ENCODE assay signal across 8 cellular contexts in genomic region chr16:22372882-22373661, GRCh38. TPM values are rescaled to one million over a fixed set of nuclear protein-coding genes. Genes with fewer than 3 reads are reported as not detected.
A peak's percentile ranks its signal among the peaks of the same experiment; 100 is the strongest.
DNase-seq lines count a peak whose midpoint lies in the region; ATAC-seq and TF ChIP-seq lines count a peak whose summit lies in the region.

No MANE protein-coding gene starts in this region.

- peak in 1 of 5 donors; percentile 24 for DNase-seq in CD8-positive, alpha-beta memory T cell
- DNase-seq in OCI-M1 (lab: John Stamatoyannopoulos, UW), result peak; percentile 10
- DNase-seq in endodermal cell, result no peak
- no peak for DNase-seq in COLO668 (lab: John Stamatoyannopoulos, UW; ENCODE audit: unreplicated experiment)
- no peak for DNase-seq in NK-92 (lab: John Stamatoyannopoulos, UW; ENCODE audit: unreplicated experiment)
- DNase-seq in amniotic stem cell (lab: John Stamatoyannopoulos, UW), result no peak

- H3K36me3 Mint-ChIP-seq in CD8-positive, alpha-beta memory T cell, result peaks cover 0 to 42% (median 0%) of the 10 kb centered on the region in 3 donors
- H3K36me3 Mint-ChIP-seq in endodermal cell (ENCODE audit: low read depth), result peaks cover 8% of the 10 kb centered on the region

- H3K27ac ChIP-seq in CD8-positive, alpha-beta memory T cell (ENCODE audit: low read depth, low read length), result peak overlapping the region; percentile 81
- H3K27ac ChIP-seq in endodermal cell (ENCODE audit: low read depth, low read length) (no peak overlapping the region), neutrophil (no peak overlapping the region)

- peak overlapping the region; percentile 76 for H3K9ac ChIP-seq in endodermal cell (ENCODE audit: extremely low read depth, low read length, poor library complexity, severe bottlenecking)

- WGBS in endodermal cell (ENCODE audit: insufficient coverage in 1 of 2, insufficient read length in 1 of 2), 2 experiments, result 37 to 97% methylated on average over 5 to 13 of the region's 14 CpGs

- no peaks in the 10 kb centered on the region for H3K27me3 ChIP-seq in CD8-positive, alpha-beta memory T cell (ENCODE audit: insufficient read depth, low read length, poor library complexity, severe bottlenecking)
- H3K27me3 ChIP-seq in endodermal cell (ENCODE audit: control insufficient read depth, insufficient read depth, low read length, poor library complexity, severe bottlenecking) (no peaks in the 10 kb centered on the region), neutrophil (no peaks in the 10 kb centered on the region)

- H3K9me3 ChIP-seq in CD8-positive, alpha-beta memory T cell (ENCODE audit: low read length), result no peaks in the 10 kb centered on the region
- H3K9me3 ChIP-seq in endodermal cell (ENCODE audit: control insufficient read depth, low read length), result no peaks in the 10 kb centered on the region
- no peaks in the 10 kb centered on the region for H3K9me3 ChIP-seq in neutrophil

- H3K4me1 Mint-ChIP-seq in CD8-positive, alpha-beta memory T cell, result peaks cover 49 to 64% (median 61%) of the 10 kb centered on the region in 3 donors
- H3K4me1 Mint-ChIP-seq in endodermal cell, result peaks cover 33% of the 10 kb centered on the region

- ATAC-seq in GM19397 (IDR thresholded peaks at IDR 0.05; ENCODE audit: unreplicated experiment), result no peak

- H3K9me3 Mint-ChIP-seq in CD8-positive, alpha-beta memory T cell, result no peaks in the 10 kb centered on the region
- H3K9me3 Mint-ChIP-seq in endodermal cell, result no peaks in the 10 kb centered on the region

- peak overlapping the region; percentile 88 to 97 (median 95) for H3K4me3 Mint-ChIP-seq in CD8-positive, alpha-beta memory T cell
- H3K4me3 Mint-ChIP-seq in endodermal cell, result peak overlapping the region; percentile 77

- H3K27ac Mint-ChIP-seq in CD8-positive, alpha-beta memory T cell, result peak overlapping the region; percentile 75 to 99 (median 92)
- H3K27ac Mint-ChIP-seq in endodermal cell, result no peak overlapping the region

- TF ChIP-seq CTCF in endodermal cell (conservative IDR thresholded peaks at IDR 0.05), result no peak
- TF ChIP-seq CTCF in neutrophil (IDR thresholded peaks at IDR 0.05), result no peak

- H3K4me3 ChIP-seq in CD8-positive, alpha-beta memory T cell (ENCODE audit: low read length), result peak overlapping the region; percentile 79
- H3K4me3 ChIP-seq in endodermal cell (ENCODE audit: low read length) (peak overlapping the region; percentile 95), neutrophil (ENCODE audit: low read depth in 1 of 2, low read length in 1 of 2) (peak overlapping the region; percentile 73 to 94)

- no peaks in the 10 kb centered on the region for H3K36me3 ChIP-seq in CD8-positive, alpha-beta memory T cell (ENCODE audit: insufficient read depth, low read length)
- H3K36me3 ChIP-seq in endodermal cell (ENCODE audit: control insufficient read depth, insufficient read depth, low read length), result peaks cover 17% of the 10 kb centered on the region
- no peaks in the 10 kb centered on the region for H3K36me3 ChIP-seq in neutrophil

- H3K4me1 ChIP-seq in CD8-positive, alpha-beta memory T cell (ENCODE audit: insufficient read depth, low read length), result peaks cover 53% of the 10 kb centered on the region
- H3K4me1 ChIP-seq in endodermal cell (ENCODE audit: control insufficient read depth, insufficient read depth, low read length) (peaks cover 2% of the 10 kb centered on the region), neutrophil (ENCODE audit: control insufficient read depth in 1 of 2, insufficient read depth in 1 of 2, low read depth in 1 of 2, low read length in 1 of 2) (peaks cover 73 to 74% of the 10 kb centered on the region in 2 experiments)

- POLR2A ChIA-PET in CD8-positive, alpha-beta memory T cell (lab: Charles Lee), result interaction anchor here (0.6 to 4.5 kb wide), 8 partner anchors 9 to 222 kb away, joined by 3 to 45 read pairs (median 4); no protein-coding TSS in a partner anchor

- H3K27me3 Mint-ChIP-seq in CD8-positive, alpha-beta memory T cell, result no peaks in the 10 kb centered on the region
- H3K27me3 Mint-ChIP-seq in endodermal cell (ENCODE audit: insufficient read depth), result peaks cover 10% of the 10 kb centered on the region

- CTCF ChIA-PET in CD8-positive, alpha-beta memory T cell (lab: Charles Lee), result interaction anchor here (0.7 to 2.3 kb wide), 6 partner anchors 9 to 54 kb away, joined by 4 to 9 read pairs (median 6); no protein-coding TSS in a partner anchor

RNA-seq across cellular contexts. Expression of gene CDR2, which starts 1.3 kb away (rescaled TPM):
- 10 to 100 TPM; 38.9 to 41.2 TPM for total RNA-seq in CD8-positive, alpha-beta memory T cell
- 79.1 TPM for polyA plus RNA-seq in CD8-positive, alpha-beta memory T cell
- total RNA-seq in endodermal cell, result 10 to 100 TPM; 17.6 to 24.3 TPM
- 18.3 TPM for polyA plus RNA-seq in endodermal cell (2013, experiment 1 of 2)
- polyA plus RNA-seq in endodermal cell (2013, experiment 2 of 2), result 21.8 TPM
